ENCODE assay signal across 8 cellular contexts in the genomic region with DNA sequence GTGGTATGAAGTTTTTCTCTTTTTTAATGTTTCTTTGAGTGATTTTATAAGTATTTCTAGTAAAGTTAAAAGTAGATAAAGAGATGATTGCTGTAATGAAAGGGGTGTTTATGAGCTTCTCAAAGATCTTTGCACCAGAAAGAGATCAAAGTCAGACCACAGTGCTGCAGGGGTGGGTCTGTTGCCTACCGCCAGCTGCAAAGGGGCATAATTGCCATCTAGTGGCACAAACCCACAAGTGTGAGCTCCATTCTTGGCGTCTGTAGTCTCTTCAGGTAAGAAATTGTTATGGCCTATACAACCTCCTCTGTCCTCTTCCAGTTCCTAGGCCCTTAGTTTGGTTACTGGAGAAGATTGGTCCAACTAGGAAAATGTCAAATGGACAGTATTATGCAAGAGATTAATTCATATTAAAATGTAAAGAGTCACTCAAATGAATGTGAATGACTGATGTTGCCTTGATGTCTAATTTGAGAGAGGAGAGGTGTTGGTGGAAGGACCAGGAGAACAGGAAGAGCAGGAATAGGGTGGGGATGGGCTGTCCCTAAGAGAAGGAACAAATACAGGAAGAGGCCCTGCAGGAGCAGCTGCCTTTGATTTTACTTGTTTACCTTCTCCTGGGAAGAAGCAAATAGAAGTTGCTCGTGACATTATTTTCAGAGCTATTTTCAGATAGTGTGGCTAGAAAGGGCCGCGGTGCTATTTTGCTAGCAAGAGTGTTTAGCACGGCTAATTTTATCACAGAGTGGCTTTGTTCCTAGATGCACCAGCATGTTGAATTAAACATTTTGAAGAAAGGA. TPM values are rescaled to one million over a fixed set of nuclear protein-coding genes. Genes with fewer than 3 reads are reported as not detected.
DNase-seq lines count a peak whose midpoint lies in the region; ATAC-seq and TF ChIP-seq lines count a peak whose summit lies in the region.

No MANE protein-coding gene starts in this region.

- H3K27me3 ChIP-seq in liver (ENCODE audit: control insufficient read depth in 4 of 4, insufficient read depth in 4 of 4, low read length in 3 of 4) (no peaks in the 10 kb centered on the region), transverse colon (no peaks in the 10 kb centered on the region)

- H3K4me3 ChIP-seq in liver (ENCODE audit: low read depth in 1 of 3, low read length in 3 of 3) (no peak overlapping the region), transverse colon (no peak overlapping the region)

- in situ Hi-C loops in transverse colon (cut with MboI; ENCODE audit: low pct_ligation_motif_present in 1 of 4, low pct_unique_long_range_greater_than_20kb in 1 of 4, low sequenced_read_pairs in 3 of 4) = no loop called here

- WGBS in liver = 57% methylated on average over 6 of the region's 6 CpGs
- 37 to 60% methylated on average over 1 to 6 of the region's 6 CpGs for WGBS in transverse colon (ENCODE audit: low coverage in 1 of 2), 2 donors

- no peak for TF ChIP-seq POLR2A in transverse colon (IDR thresholded peaks at IDR 0.05)

- H3K4me1 ChIP-seq in liver (ENCODE audit: control insufficient read depth in 4 of 4, insufficient read depth in 4 of 4, low read length in 3 of 4) = no peaks in the 10 kb centered on the region
- peaks cover 5 to 23% (median 12%) of the 10 kb centered on the region in 4 donors for H3K4me1 ChIP-seq in transverse colon

- H3K9me3 ChIP-seq in liver (ENCODE audit: control insufficient read depth in 4 of 4, low read length in 3 of 4) = no peaks in the 10 kb centered on the region
- H3K9me3 ChIP-seq in transverse colon = no peaks in the 10 kb centered on the region

- no peak overlapping the region for H3K27ac ChIP-seq in liver (ENCODE audit: low read depth in 1 of 2, low read length in 2 of 2)
- peak overlapping the region in 3 of 4 donors; percentile 44 to 55 (median 46) for H3K27ac ChIP-seq in transverse colon

- TF ChIP-seq CTCF in liver (IDR thresholded peaks at IDR 0.05; ENCODE audit: low read depth, low read length, missing input control) (peak; percentile 41), transverse colon (IDR thresholded peaks at IDR 0.05) (no peak)

- peak; percentile 73 to 76 for TF ChIP-seq RAD21 in liver (IDR thresholded peaks at IDR 0.05)

- peak; percentile 10 for DNase-seq in NCI-H82 (lab: John Stamatoyannopoulos, UW)
- DNase-seq in NCI-H82 treated with DMSO at 0.1 percent for 48 hours (lab: John Stamatoyannopoulos, UW; ENCODE audit: unreplicated experiment) = no peak
- DNase-seq in NCI-H2081 (lab: John Stamatoyannopoulos, UW) = peak; percentile 83 to 94
- DNase-seq in activated T-cell treated with anti-CD3 and anti-CD28 coated beads, Interleukin-2, amount 50 U/mL, for 48 hours = peak; percentile 24 to 37
- peak; percentile 46 for DNase-seq in transverse colon
- no peak for DNase-seq in NCI-H1930 (lab: John Stamatoyannopoulos, UW)

- H3K9ac ChIP-seq in liver (ENCODE audit: low read depth in 1 of 2, low read length in 2 of 2) = no peak overlapping the region

- H3K36me3 ChIP-seq in liver (ENCODE audit: control insufficient read depth in 4 of 4, insufficient read depth in 3 of 4, low read depth in 1 of 4, low read length in 3 of 4) (no peaks in the 10 kb centered on the region), transverse colon (no peaks in the 10 kb centered on the region)

- no peak for TF ChIP-seq EP300 in transverse colon (IDR thresholded peaks at IDR 0.05; ENCODE audit: low read depth)

- no peak for ATAC-seq in HG03342 (IDR thresholded peaks at IDR 0.05; ENCODE audit: unreplicated experiment)

- intact Hi-C loops in transverse colon (cut with DNase I; ENCODE audit: low total_unique reads) = no loop called here

TF ChIP-seq in liver, 16 proteins besides CTCF, POLR2A, EP300 and RAD21:
- TF ChIP-seq, protein P1, sequence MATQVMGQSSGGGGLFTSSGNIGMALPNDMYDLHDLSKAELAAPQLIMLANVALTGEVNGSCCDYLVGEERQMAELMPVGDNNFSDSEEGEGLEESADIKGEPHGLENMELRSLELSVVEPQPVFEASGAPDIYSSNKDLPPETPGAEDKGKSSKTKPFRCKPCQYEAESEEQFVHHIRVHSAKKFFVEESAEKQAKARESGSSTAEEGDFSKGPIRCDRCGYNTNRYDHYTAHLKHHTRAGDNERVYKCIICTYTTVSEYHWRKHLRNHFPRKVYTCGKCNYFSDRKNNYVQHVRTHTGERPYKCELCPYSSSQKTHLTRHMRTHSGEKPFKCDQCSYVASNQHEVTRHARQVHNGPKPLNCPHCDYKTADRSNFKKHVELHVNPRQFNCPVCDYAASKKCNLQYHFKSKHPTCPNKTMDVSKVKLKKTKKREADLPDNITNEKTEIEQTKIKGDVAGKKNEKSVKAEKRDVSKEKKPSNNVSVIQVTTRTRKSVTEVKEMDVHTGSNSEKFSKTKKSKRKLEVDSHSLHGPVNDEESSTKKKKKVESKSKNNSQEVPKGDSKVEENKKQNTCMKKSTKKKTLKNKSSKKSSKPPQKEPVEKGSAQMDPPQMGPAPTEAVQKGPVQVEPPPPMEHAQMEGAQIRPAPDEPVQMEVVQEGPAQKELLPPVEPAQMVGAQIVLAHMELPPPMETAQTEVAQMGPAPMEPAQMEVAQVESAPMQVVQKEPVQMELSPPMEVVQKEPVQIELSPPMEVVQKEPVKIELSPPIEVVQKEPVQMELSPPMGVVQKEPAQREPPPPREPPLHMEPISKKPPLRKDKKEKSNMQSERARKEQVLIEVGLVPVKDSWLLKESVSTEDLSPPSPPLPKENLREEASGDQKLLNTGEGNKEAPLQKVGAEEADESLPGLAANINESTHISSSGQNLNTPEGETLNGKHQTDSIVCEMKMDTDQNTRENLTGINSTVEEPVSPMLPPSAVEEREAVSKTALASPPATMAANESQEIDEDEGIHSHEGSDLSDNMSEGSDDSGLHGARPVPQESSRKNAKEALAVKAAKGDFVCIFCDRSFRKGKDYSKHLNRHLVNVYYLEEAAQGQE (IDR thresholded peaks at IDR 0.05) = no peak
- TF ChIP-seq, protein P2, sequence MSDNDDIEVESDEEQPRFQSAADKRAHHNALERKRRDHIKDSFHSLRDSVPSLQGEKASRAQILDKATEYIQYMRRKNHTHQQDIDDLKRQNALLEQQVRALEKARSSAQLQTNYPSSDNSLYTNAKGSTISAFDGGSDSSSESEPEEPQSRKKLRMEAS (IDR thresholded peaks at IDR 0.05) = no peak
- TF ChIP-seq EGR1 (IDR thresholded peaks at IDR 0.05; ENCODE audit: low read depth in 2 of 2) (no peak), GABPA (IDR thresholded peaks at IDR 0.05 in 1 of 2, conservative IDR thresholded peaks at IDR 0.05 in 1 of 2) (no peak), SP1 (IDR thresholded peaks at IDR 0.05) (no peak)

RNA-seq across cellular contexts. Expression of a gene that starts 53.0 kb away (rescaled TPM):
- total RNA-seq in liver (10 to 100 TPM; 20.7 to 20.8 TPM), transverse colon (10 to 100 TPM; 14.7 to 35.9 (median 24.2) TPM)
- 10 to 100 TPM; 10.5 to 16.3 TPM for polyA plus RNA-seq in liver

Comparison
In these comparisons a context has a peak if more than half of its experiments do, and no peak if none do; other contexts are left out.
1. DNase-seq: peak in NCI-H82 (single experiment), NCI-H2081 (2 of 2), activated T-cell treated with anti-CD3 and anti-CD28 coated beads, Interleukin-2, amount 50 U/mL, for 48 hours (2 of 2) and transverse colon (single experiment); none in NCI-H82 treated with DMSO at 0.1 percent for 48 hours (single experiment) and NCI-H1930 (0 of 2).
2. H3K27ac ChIP-seq: peak in transverse colon (3 of 4); none in liver (0 of 2).